In genomic region chr5:149367972-149368645, GRCh38 we compare ENCODE assay signal across 1 cellular context.
TF ChIP-seq lines count a peak whose summit lies in the region.

No MANE protein-coding gene starts in this region.

TF ChIP-seq in HepG2, 621 proteins besides CTCF, POLR2A, EP300 and RAD21:
- TF ChIP-seq ATF1 (CRISPR knock-in tag; IDR thresholded peaks at IDR 0.05) = no peak
- 0 out of 2 replicates have a peak, but pooled peaks have one; percentile 6 for TF ChIP-seq NRL (CRISPR knock-in tag; IDR thresholded peaks at IDR 0.05; ENCODE audit: borderline replicate concordance)
TF ChIP-seq in HepG2: peak in this region for 1.
